In the genomic region with DNA sequence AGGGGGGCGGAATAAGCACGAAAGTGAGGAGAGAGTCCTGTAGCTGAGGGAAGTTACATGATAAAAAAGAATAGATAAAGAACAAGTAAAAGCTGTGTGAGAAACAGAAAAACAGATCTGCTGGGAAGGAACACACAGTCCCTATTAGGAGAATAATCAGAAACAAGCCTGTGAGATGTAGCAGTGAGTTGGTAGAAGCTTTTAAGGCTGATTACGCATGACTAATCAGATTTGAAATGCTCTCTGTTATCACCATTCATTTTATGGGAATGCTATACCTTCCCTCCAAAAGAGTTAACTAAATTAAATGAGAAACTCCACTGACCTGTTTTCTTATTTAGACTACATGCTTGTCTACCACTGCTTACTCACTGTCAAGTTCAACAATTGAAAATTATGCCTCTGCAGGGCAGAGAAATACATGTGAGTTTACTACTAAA, we compare ENCODE assay signal across 1 cellular context.
TF ChIP-seq lines count a peak whose summit lies in the region.

No MANE protein-coding gene starts in this region.

TF ChIP-seq in GM23338, 12 proteins besides CTCF, POLR2A, EP300 and RAD21 (continued from another document):
- TF ChIP-seq ETS1 (IDR thresholded peaks at IDR 0.05) (no peak), JUNB (IDR thresholded peaks at IDR 0.05; ENCODE audit: unreplicated experiment) (no peak), CREB1 (CRISPR knock-in tag; IDR thresholded peaks at IDR 0.05; ENCODE audit: low read depth) (no peak), EZH2phosphoT487 (IDR thresholded peaks at IDR 0.05; ENCODE audit: unreplicated experiment) (no peak)
